ENCODE assay signal across 19 cellular contexts in genomic region chr20:20495719-20496474, GRCh38.
"Had no signal": no experiment of that assay in that cellular context is flagged by ENCODE, and none has a peak within 500 bp of the region (broad histone marks: within the 10 kb centered on the region; RNA-seq: fewer than 3 reads in every experiment).

No MANE protein-coding gene starts in this region.

- ATAC-seq: activated CD8-positive, alpha-beta T cell treated with anti-CD3 and anti-CD28 coated beads, Interleukin-2, amount 10 ng/mL, durations not matched to agents 7 days and 5 days; heart right ventricle; stimulated activated memory B cell treated with anti-CD40 and anti-IgM and Interleukin-4, amounts not matched to agents 10 μg/mL and 1 μg/mL and 100 μg/mL, for 72 hours had no signal

- FAIRE-seq: endothelial cell of umbilical vein had no signal

- H3K27ac ChIP-seq: cardiac muscle cell, esophagus muscularis mucosa, heart right ventricle, tibial artery had no signal

- H3K36me3 ChIP-seq: cardiac muscle cell had no signal

- H3K4me3 Mint-ChIP-seq: activated CD8-positive, alpha-beta T cell treated with anti-CD3 and anti-CD28 coated beads, Interleukin-2, amount 10 ng/mL, durations not matched to agents 7 days and 5 days; activated naive CD4-positive, alpha-beta T cell treated with anti-CD3 and anti-CD28 coated beads, Interleukin-2, amount 50 U/mL, for 24 hours; dendritic cell treated with granulocyte-macrophage colony-stimulating factor and Interleukin-4, amounts not matched to agents 40 ng/mL and 50 ng/mL, for 4 days; memory B cell; neural crest cell; stimulated activated memory B cell treated with anti-CD40 and anti-IgM and Interleukin-4, amounts not matched to agents 10 μg/mL and 1 μg/mL and 100 μg/mL, for 72 hours had no signal

- H3K4me1 ChIP-seq: heart right ventricle, tibial artery had no signal

- H3K9me3 Mint-ChIP-seq: activated naive CD4-positive, alpha-beta T cell treated with anti-CD3 and anti-CD28 coated beads, Interleukin-2, amount 50 U/mL, for 24 hours; dendritic cell treated with granulocyte-macrophage colony-stimulating factor and Interleukin-4, amounts not matched to agents 40 ng/mL and 50 ng/mL, for 4 days; memory B cell; neural crest cell; stimulated activated memory B cell treated with anti-CD40 and anti-IgM and Interleukin-4, amounts not matched to agents 10 μg/mL and 1 μg/mL and 100 μg/mL, for 72 hours had no signal

- H3K27me3 ChIP-seq: cardiac muscle cell, esophagus muscularis mucosa, heart right ventricle, tibial artery had no signal

- H3K4me3 ChIP-seq: cardiac muscle cell, esophagus muscularis mucosa, heart right ventricle, tibial artery had no signal

- H3K27me3 Mint-ChIP-seq: activated naive CD4-positive, alpha-beta T cell treated with anti-CD3 and anti-CD28 coated beads, Interleukin-2, amount 50 U/mL, for 24 hours; dendritic cell treated with granulocyte-macrophage colony-stimulating factor and Interleukin-4, amounts not matched to agents 40 ng/mL and 50 ng/mL, for 4 days; memory B cell; stimulated activated memory B cell treated with anti-CD40 and anti-IgM and Interleukin-4, amounts not matched to agents 10 μg/mL and 1 μg/mL and 100 μg/mL, for 72 hours had no signal

- H3K27ac Mint-ChIP-seq: activated CD8-positive, alpha-beta T cell treated with anti-CD3 and anti-CD28 coated beads, Interleukin-2, amount 10 ng/mL, durations not matched to agents 7 days and 5 days; activated naive CD4-positive, alpha-beta T cell treated with anti-CD3 and anti-CD28 coated beads, Interleukin-2, amount 50 U/mL, for 24 hours; dendritic cell treated with granulocyte-macrophage colony-stimulating factor and Interleukin-4, amounts not matched to agents 40 ng/mL and 50 ng/mL, for 4 days; memory B cell had no signal

- DNase-seq: activated CD4-positive, CD25-positive, alpha-beta regulatory T cell; activated CD8-positive, alpha-beta T cell treated with anti-CD3 and anti-CD28 coated beads, Interleukin-2, amount 10 ng/mL, durations not matched to agents 7 days and 5 days; amniotic stem cell; effector memory CD4-positive, alpha-beta T cell; heart right ventricle; retina; stimulated activated CD4-positive, alpha-beta T cell treated with anti-CD3 and anti-CD28 coated beads, Interleukin-12 subunit alpha, Interleukin-12 subunit beta, amount 100 ng/mL, for 4 hours; stimulated activated CD4-positive, alpha-beta T cell treated with anti-CD3 and anti-CD28 coated beads, Interleukin-4, amount 100 ng/mL, for 1 hour; T-helper 1 cell; T1000; tibial artery had no signal

- H3K9me3 ChIP-seq: esophagus muscularis mucosa, heart right ventricle, tibial artery had no signal
